In genomic region chr3:121531269-121531668, GRCh38 we compare ENCODE assay signal across 21 cellular contexts. TPM values are rescaled to one million over a fixed set of nuclear protein-coding genes. Genes with fewer than 3 reads are reported as not detected.
"Had no signal": no experiment of that assay in that cellular context is flagged by ENCODE, and none has a peak within 500 bp of the region (broad histone marks: within the 10 kb centered on the region; RNA-seq: fewer than 3 reads in every experiment).

No MANE protein-coding gene starts in this region.

- H3K27ac ChIP-seq: ascending aorta, gastrocnemius medialis, spleen, thyroid gland had no signal

- H3K36me3 Mint-ChIP-seq: mesothelial cell of epicardium had no signal

- H3K4me1 ChIP-seq: ascending aorta, gastrocnemius medialis, spleen, thyroid gland had no signal

- H3K27me3 Mint-ChIP-seq: activated T-helper 17 cell treated with anti-CD3 and anti-CD28 coated beads, Interleukin-2, amount 50 U/mL, for 72 hours had no signal

- H3K4me3 Mint-ChIP-seq: activated T-helper 17 cell treated with anti-CD3 and anti-CD28 coated beads, Interleukin-2, amount 50 U/mL, for 72 hours; mesothelial cell of epicardium; nephron had no signal

- ATAC-seq: activated CD4-positive, CD25-positive, alpha-beta regulatory T cell treated with anti-CD3 and anti-CD28 coated beads, Interleukin-2, amount 50 U/mL, for 24 hours; activated T-helper 17 cell treated with anti-CD3 and anti-CD28 coated beads, Interleukin-2, amount 50 U/mL, for 72 hours; gastrocnemius medialis; left lobe of liver had no signal

- H3K27me3 ChIP-seq: ascending aorta, gastrocnemius medialis, spleen, thyroid gland had no signal

- H3K36me3 ChIP-seq: ascending aorta, gastrocnemius medialis, thyroid gland had no signal

- H3K4me1 Mint-ChIP-seq: activated T-helper 17 cell treated with anti-CD3 and anti-CD28 coated beads, Interleukin-2, amount 50 U/mL, for 72 hours; mesothelial cell of epicardium; nephron had no signal

- H3K4me3 ChIP-seq: ascending aorta, gastrocnemius medialis, lung, spleen, thyroid gland had no signal

- H3K27ac Mint-ChIP-seq: activated T-helper 17 cell treated with anti-CD3 and anti-CD28 coated beads, Interleukin-2, amount 50 U/mL, for 72 hours; mesothelial cell of epicardium; nephron had no signal

- H3K9me3 Mint-ChIP-seq: activated T-helper 17 cell treated with anti-CD3 and anti-CD28 coated beads, Interleukin-2, amount 50 U/mL, for 72 hours; mesothelial cell of epicardium; nephron had no signal

- DNase-seq: activated naive CD4-positive, alpha-beta T cell treated with Interleukin-2 at 50 U/mL for 16 hours; cortex of kidney; effector CD4-positive, alpha-beta T cell; gastrocnemius medialis; head of caudate nucleus; kidney; nucleus accumbens; spleen; stimulated activated naive CD4-positive, alpha-beta T cell treated with Interleukin-2 at 50 U/mL for 16 hours; T-helper 9 cell; thyroid gland had no signal

RNA-seq across cellular contexts. Expression of gene POLQ, which starts 14.5 kb away (rescaled TPM):
- total RNA-seq: ascending aorta had no signal

RNA-seq across cellular contexts. Expression of gene ARGFX, which starts 36.5 kb away (rescaled TPM):
- total RNA-seq: activated T-helper 17 cell treated with anti-CD3 and anti-CD28 coated beads, Interleukin-2, amount 50 U/mL, for 72 hours; ascending aorta; gastrocnemius medialis; kidney; left lobe of liver; lung; mesothelial cell of epicardium; renal cortical epithelial cell; spleen; subcutaneous adipose tissue; thyroid gland; urinary bladder had no signal
